In the genomic region with DNA sequence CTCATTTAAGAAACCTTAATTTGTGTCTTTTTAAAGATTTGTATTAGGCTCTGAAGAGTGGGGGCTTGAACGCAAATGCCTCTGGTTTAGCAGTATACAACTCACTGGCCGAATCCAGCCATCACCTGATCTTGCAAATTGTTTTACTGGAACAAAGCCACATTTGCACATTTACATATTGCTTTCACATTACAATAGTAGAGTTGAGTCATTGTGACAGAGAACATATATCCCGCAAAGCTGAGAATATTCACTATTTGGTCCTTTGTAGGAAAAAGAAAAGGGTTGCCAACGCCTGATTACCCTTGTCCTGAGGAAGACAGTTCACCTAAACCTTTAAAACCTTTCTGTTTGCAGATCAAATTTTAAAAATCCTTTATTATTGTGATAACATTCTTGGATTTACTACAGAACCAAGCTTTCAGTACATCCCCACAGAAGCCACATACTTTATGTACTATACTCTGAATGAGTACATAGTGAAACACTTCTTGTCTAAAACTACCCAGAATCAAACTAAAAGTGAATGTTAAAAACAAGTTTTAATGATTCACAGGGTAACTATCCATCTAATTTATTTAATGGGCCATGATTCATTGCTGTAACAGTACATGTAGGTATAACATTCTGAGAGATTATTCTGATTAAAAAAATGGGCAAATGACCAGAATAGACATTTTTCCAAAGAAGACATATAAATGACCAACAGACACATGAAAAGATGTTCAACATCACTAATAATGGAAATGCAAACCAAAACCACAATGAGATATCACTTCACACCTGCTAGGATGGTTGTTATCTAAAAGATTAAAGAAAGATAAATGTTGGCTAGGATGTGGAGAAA, we compare ENCODE assay signal across 8 cellular contexts.
DNase-seq lines count a peak whose midpoint lies in the region; ATAC-seq and TF ChIP-seq lines count a peak whose summit lies in the region.

No MANE protein-coding gene starts in this region.

- no peaks in the 10 kb centered on the region for H3K36me3 Mint-ChIP-seq in activated naive CD4-positive, alpha-beta T cell treated with anti-CD3 and anti-CD28 coated beads, Interleukin-2, amount 10 ng/mL, durations not matched to agents 7 days and 5 days

- H3K27me3 Mint-ChIP-seq in activated naive CD4-positive, alpha-beta T cell treated with anti-CD3 and anti-CD28 coated beads, Interleukin-2, amount 10 ng/mL, durations not matched to agents 7 days and 5 days = no peaks in the 10 kb centered on the region

- CTCF ChIA-PET in activated naive CD4-positive, alpha-beta T cell treated with anti-CD3 and anti-CD28 coated beads, Interleukin-2, amount 10 ng/mL, durations not matched to agents 7 days and 5 days (lab: Charles Lee) = no interaction called here

- H3K9me3 Mint-ChIP-seq in activated naive CD4-positive, alpha-beta T cell treated with anti-CD3 and anti-CD28 coated beads, Interleukin-2, amount 10 ng/mL, durations not matched to agents 7 days and 5 days = no peaks in the 10 kb centered on the region

- no peak overlapping the region for H3K4me3 Mint-ChIP-seq in activated naive CD4-positive, alpha-beta T cell treated with anti-CD3 and anti-CD28 coated beads, Interleukin-2, amount 10 ng/mL, durations not matched to agents 7 days and 5 days

- no peaks in the 10 kb centered on the region for H3K4me1 Mint-ChIP-seq in activated naive CD4-positive, alpha-beta T cell treated with anti-CD3 and anti-CD28 coated beads, Interleukin-2, amount 10 ng/mL, durations not matched to agents 7 days and 5 days

- DNase-seq in A172 (ENCODE audit: low spot score) (peak; percentile 21), DMS 273 treated with DMSO at 0.1 percent for 48 hours (lab: John Stamatoyannopoulos, UW) (no peak), activated gamma-delta T cell (lab: John Stamatoyannopoulos, UW) (no peak), NCI-H446 treated with DMSO at 0.1 percent for 48 hours (lab: John Stamatoyannopoulos, UW) (no peak)
- DNase-seq in activated naive CD4-positive, alpha-beta T cell treated with anti-CD3 and anti-CD28 coated beads, Interleukin-2, amount 10 ng/mL, durations not matched to agents 7 days and 5 days = no peak

- peak; percentile 80 for ATAC-seq in GM19463 (IDR thresholded peaks at IDR 0.05; ENCODE audit: unreplicated experiment)
- ATAC-seq in HG03045 (IDR thresholded peaks at IDR 0.05; ENCODE audit: unreplicated experiment) = peak; percentile 86
- peak; percentile 76 for ATAC-seq in SK-N-SH treated with all-trans-retinoic acid at 6 μM for 48 hours

- no peak overlapping the region for H3K27ac Mint-ChIP-seq in activated naive CD4-positive, alpha-beta T cell treated with anti-CD3 and anti-CD28 coated beads, Interleukin-2, amount 10 ng/mL, durations not matched to agents 7 days and 5 days

TF ChIP-seq in SK-N-SH treated with all-trans-retinoic acid at 6 μM for 48 hours, 23 proteins besides CTCF, POLR2A, EP300 and RAD21:
- no peak for TF ChIP-seq ZNF8 (CRISPR knock-in tag; IDR thresholded peaks at IDR 0.05)
- no peak for TF ChIP-seq SNAI2 (CRISPR knock-in tag; IDR thresholded peaks at IDR 0.05)
- peak; percentile 86 for TF ChIP-seq ISL1 (CRISPR knock-in tag; IDR thresholded peaks at IDR 0.05)
- 0 out of 2 replicates have a peak, but pooled peaks have one; percentile 31 for TF ChIP-seq ZC3H10 (CRISPR knock-in tag; IDR thresholded peaks at IDR 0.05)
- no peak for TF ChIP-seq PPARA (CRISPR knock-in tag; IDR thresholded peaks at IDR 0.05; ENCODE audit: borderline replicate concordance)
- TF ChIP-seq, protein P1, sequence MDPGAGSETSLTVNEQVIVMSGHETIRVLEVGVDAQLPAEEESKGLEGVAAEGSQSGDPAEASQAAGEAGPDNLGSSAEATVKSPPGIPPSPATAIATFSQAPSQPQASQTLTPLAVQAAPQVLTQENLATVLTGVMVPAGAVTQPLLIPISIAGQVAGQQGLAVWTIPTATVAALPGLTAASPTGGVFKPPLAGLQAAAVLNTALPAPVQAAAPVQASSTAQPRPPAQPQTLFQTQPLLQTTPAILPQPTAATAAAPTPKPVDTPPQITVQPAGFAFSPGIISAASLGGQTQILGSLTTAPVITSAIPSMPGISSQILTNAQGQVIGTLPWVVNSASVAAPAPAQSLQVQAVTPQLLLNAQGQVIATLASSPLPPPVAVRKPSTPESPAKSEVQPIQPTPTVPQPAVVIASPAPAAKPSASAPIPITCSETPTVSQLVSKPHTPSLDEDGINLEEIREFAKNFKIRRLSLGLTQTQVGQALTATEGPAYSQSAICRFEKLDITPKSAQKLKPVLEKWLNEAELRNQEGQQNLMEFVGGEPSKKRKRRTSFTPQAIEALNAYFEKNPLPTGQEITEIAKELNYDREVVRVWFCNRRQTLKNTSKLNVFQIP (CRISPR knock-in tag; IDR thresholded peaks at IDR 0.05; ENCODE audit: borderline replicate concordance, low read depth) = no peak
- no peak for TF ChIP-seq CSDC2 (CRISPR knock-in tag; IDR thresholded peaks at IDR 0.05)
